Comparison of ENCODE assay signal across 11 cellular contexts in the genomic region with DNA sequence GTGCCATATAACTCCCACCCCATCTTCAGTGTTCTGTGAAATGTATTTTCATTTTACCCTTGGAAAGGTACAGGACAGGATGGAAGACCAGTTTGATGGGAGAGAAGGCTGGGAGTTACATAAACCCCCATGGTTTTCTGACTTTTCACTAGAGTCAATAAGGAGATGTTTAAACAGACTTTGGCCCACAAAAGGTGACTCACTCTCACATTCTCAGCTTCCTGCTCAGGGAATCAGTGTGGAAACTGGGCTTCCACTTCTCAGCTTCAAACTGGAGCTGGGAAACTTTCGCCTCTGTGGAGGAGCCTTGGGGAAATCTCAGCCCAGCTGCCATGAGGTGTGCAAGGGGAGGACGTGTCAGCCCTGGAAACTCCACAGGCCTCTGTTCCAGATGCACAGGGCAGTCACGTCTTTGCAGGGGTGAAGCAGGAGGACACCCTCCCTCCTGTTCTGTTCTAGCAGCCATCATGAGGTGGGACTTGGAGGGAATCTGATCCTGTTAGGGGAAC.
A peak's percentile ranks its signal among the peaks of the same experiment; 100 is the strongest.
DNase-seq lines count a peak whose midpoint lies in the region; TF ChIP-seq lines count a peak whose summit lies in the region.
"Had no signal": no experiment of that assay in that cellular context is flagged by ENCODE, and none has a peak within 500 bp of the region (broad histone marks: within the 10 kb centered on the region; RNA-seq: fewer than 3 reads in every experiment).

No MANE protein-coding gene starts in this region.

- H3K27me3 ChIP-seq in kidney epithelial cell (ENCODE audit: control insufficient read depth, insufficient read depth, low read length): no peaks in the 10 kb centered on the region

- no peak overlapping the region for H3K4me3 ChIP-seq in kidney epithelial cell (ENCODE audit: low read depth, low read length)

- DNase-seq in H4 (ENCODE audit: low spot score) (peak; percentile 68), amniotic epithelial cell (ENCODE audit: low read depth) (peak; percentile 17), kidney epithelial cell (ENCODE audit: low read depth) (peak; percentile 53), stromal cell of bone marrow (ENCODE audit: low read depth) (peak; percentile 65), SHP77 (lab: John Stamatoyannopoulos, UW) (no peak), COR-L47 (lab: John Stamatoyannopoulos, UW) (no peak), HCEC 1CT (no peak)
- DNase-seq in activated CD8-positive, alpha-beta memory T cell treated with anti-CD3 and anti-CD28 coated beads for 24 hours: no peak
- DNase-seq: activated effector memory CD4-positive, alpha-beta T cell treated with Interleukin-2 at 50 U/mL for 16 hours; cerebellar nuclear complex; NCI-H526 had no signal

- no peaks in the 10 kb centered on the region for H3K36me3 ChIP-seq in kidney epithelial cell (ENCODE audit: control insufficient read depth, insufficient read depth, low read length)

- no peak for TF ChIP-seq CTCF in kidney epithelial cell (IDR thresholded peaks at IDR 0.05; ENCODE audit: insufficient read depth, low read length, poor library complexity, severe bottlenecking)

Comparison
In these comparisons a context has a peak if more than half of its experiments do, and no peak if none do; other contexts are left out.
1. DNase-seq: peak in H4 (single experiment), amniotic epithelial cell (single experiment), kidney epithelial cell (single experiment) and stromal cell of bone marrow (single experiment); none in SHP77 (0 of 2), activated CD8-positive, alpha-beta memory T cell treated with anti-CD3 and anti-CD28 coated beads for 24 hours (single experiment), COR-L47 (single experiment) and HCEC 1CT (single experiment).